17 cellular contexts compared by ENCODE assay signal in the genomic region with DNA sequence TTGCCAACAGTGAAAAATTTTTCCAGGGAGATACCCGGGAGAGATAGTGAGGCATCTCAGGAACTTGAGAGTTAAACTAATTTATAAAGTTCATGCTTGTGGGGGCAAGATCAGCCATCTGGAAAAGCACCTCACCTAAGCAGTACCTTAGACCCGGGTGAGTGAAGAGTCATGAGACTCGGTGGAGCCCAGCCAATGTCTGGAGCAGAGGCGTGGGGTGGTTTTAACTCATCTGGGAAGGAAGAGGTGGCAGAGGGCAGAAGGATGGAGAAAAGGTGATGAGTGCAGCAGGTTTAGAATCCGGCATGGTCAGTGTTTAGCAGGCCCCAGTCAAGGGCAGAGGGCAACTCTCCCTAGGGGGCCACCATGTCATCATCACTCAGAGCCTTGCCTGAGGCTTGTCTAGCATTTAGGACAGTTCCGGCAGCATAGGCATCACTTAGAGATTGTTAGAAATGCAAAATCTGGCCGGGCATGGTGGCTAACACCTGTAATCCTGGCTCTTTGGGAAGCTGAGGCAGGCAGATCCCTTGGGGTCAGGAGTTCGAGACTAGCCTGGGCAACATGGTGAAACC. TPM values are rescaled to one million over a fixed set of nuclear protein-coding genes. Genes with fewer than 3 reads are reported as not detected.
DNase-seq lines count a peak whose midpoint lies in the region; ATAC-seq and TF ChIP-seq lines count a peak whose summit lies in the region.
"Had no signal": no experiment of that assay in that cellular context is flagged by ENCODE, and none has a peak within 500 bp of the region (broad histone marks: within the 10 kb centered on the region; RNA-seq: fewer than 3 reads in every experiment).

No MANE protein-coding gene starts in this region.

- TF ChIP-seq CTCF in spleen (IDR thresholded peaks at IDR 0.05 in 8 of 11, conservative IDR thresholded peaks at IDR 0.05 in 3 of 11), result no peak

- peaks cover 4% of the 10 kb centered on the region for H3K27me3 Mint-ChIP-seq in activated naive CD8-positive, alpha-beta T cell treated with anti-CD3 and anti-CD28 coated beads, Interleukin-2, amount 10 ng/mL, durations not matched to agents 7 days and 5 days
- no peaks in the 10 kb centered on the region for H3K27me3 Mint-ChIP-seq in activated naive CD8-positive, alpha-beta T cell treated with anti-CD3 and anti-CD28 coated beads, Interleukin-2, amount 50 U/mL, for 24 hours
- H3K27me3 Mint-ChIP-seq in activated CD4-positive, alpha-beta T cell treated with anti-CD3 and anti-CD28 coated beads for 36 hours, result peaks cover 2% of the 10 kb centered on the region

- H3K4me3 ChIP-seq in neuronal stem cell (ENCODE audit: low read length in 2 of 2) (no peak overlapping the region), spleen (no peak overlapping the region)
- H3K4me3 ChIP-seq: BLaER1 had no signal

- H2BK12ac ChIP-seq in neuronal stem cell (ENCODE audit: low read length), result no peak overlapping the region

- no peak overlapping the region for H2BK15ac ChIP-seq in neuronal stem cell (ENCODE audit: low read length)

- no peak for TF ChIP-seq POLR2A in spleen (IDR thresholded peaks at IDR 0.05)

- no peaks in the 10 kb centered on the region for H3K9me3 ChIP-seq in neuronal stem cell (replicated peaks in 1 of 2; ENCODE audit: control insufficient read depth in 2 of 2, insufficient read depth in 1 of 2, low read depth in 1 of 2, low read length in 2 of 2)
- no peaks in the 10 kb centered on the region for H3K9me3 ChIP-seq in spleen
- H3K9me3 ChIP-seq: BLaER1, Caco-2 had no signal

- ATAC-seq in activated naive CD8-positive, alpha-beta T cell treated with anti-CD3 and anti-CD28 coated beads, Interleukin-2, amount 10 ng/mL, durations not matched to agents 7 days and 5 days (ENCODE audit: low read depth), result no peak
- no peak for ATAC-seq in activated naive CD8-positive, alpha-beta T cell treated with anti-CD3 and anti-CD28 coated beads, Interleukin-2, amount 50 U/mL, for 24 hours
- no peak for ATAC-seq in HG03460 (IDR thresholded peaks at IDR 0.05; ENCODE audit: unreplicated experiment)
- no peak for ATAC-seq in activated CD4-positive, alpha-beta T cell treated with anti-CD3 and anti-CD28 coated beads for 36 hours

- H3K36me3 ChIP-seq in neuronal stem cell (replicated peaks in 1 of 2; ENCODE audit: control insufficient read depth in 2 of 2, insufficient read depth in 2 of 2, low read length in 2 of 2) (no peaks in the 10 kb centered on the region), spleen (no peaks in the 10 kb centered on the region)
- H3K36me3 ChIP-seq: BLaER1 had no signal

- CTCF ChIA-PET in activated CD4-positive, alpha-beta T cell treated with anti-CD3 and anti-CD28 coated beads for 36 hours (lab: Charles Lee), result no interaction called here

- no CpG with 5 or more reads among the region's 8 CpGs for WGBS in neuronal stem cell (ENCODE audit: extremely low coverage in 2 of 2, insufficient read length in 2 of 2, insufficient replicate concordance in 1 of 2), 2 donors
- 76 to 87% (median 80%) methylated on average over 8 of the region's 8 CpGs for WGBS in spleen, 5 donors

- H3K14ac ChIP-seq in neuronal stem cell (ENCODE audit: low read length), result no peak overlapping the region

- intact Hi-C loops in spleen (cut with DNase I; ENCODE audit: low total_unique reads), result no loop called here
- intact Hi-C loops in activated CD4-positive, alpha-beta T cell treated with anti-CD3 and anti-CD28 coated beads for 36 hours (cut with DNase I, micrococcal nuclease), result loop anchor here in 1 of 2 experiments (5.0 kb wide), 1 partner anchor 350 kb away; no protein-coding TSS in a partner anchor

- no peak overlapping the region for H3K4ac ChIP-seq in neuronal stem cell (ENCODE audit: low read length)

- H4K91ac ChIP-seq in neuronal stem cell (ENCODE audit: low read depth, low read length, poor library complexity), result no peak overlapping the region

- no peak for DNase-seq in activated naive CD8-positive, alpha-beta T cell treated with anti-CD3 and anti-CD28 coated beads, Interleukin-2, amount 10 ng/mL, durations not matched to agents 7 days and 5 days
- no peak for DNase-seq in activated naive CD8-positive, alpha-beta T cell treated with anti-CD3 and anti-CD28 coated beads, Interleukin-2, amount 50 U/mL, for 24 hours
- peak; percentile 39 for DNase-seq in kidney glomerular epithelial cell (lab: John Stamatoyannopoulos, UW)
- DNase-seq in neuronal stem cell (ENCODE audit: low spot score), result no peak
- no peak for DNase-seq in spleen
- no peak for DNase-seq in NCI-H345 (lab: John Stamatoyannopoulos, UW)
- no peak for DNase-seq in activated CD4-positive, alpha-beta T cell treated with anti-CD3 and anti-CD28 coated beads for 36 hours
- DNase-seq: Caco-2; CD8-positive, alpha-beta memory T cell; DMS53; GOT3; H9 had no signal

- H3K4me1 Mint-ChIP-seq in activated naive CD8-positive, alpha-beta T cell treated with anti-CD3 and anti-CD28 coated beads, Interleukin-2, amount 10 ng/mL, durations not matched to agents 7 days and 5 days, result no peaks in the 10 kb centered on the region
- H3K4me1 Mint-ChIP-seq in activated naive CD8-positive, alpha-beta T cell treated with anti-CD3 and anti-CD28 coated beads, Interleukin-2, amount 50 U/mL, for 24 hours, result no peaks in the 10 kb centered on the region
- H3K4me1 Mint-ChIP-seq in activated CD4-positive, alpha-beta T cell treated with anti-CD3 and anti-CD28 coated beads for 36 hours, result no peaks in the 10 kb centered on the region
- H3K4me1 Mint-ChIP-seq: CD8-positive, alpha-beta memory T cell had no signal

- H3K4me1 ChIP-seq in neuronal stem cell (ENCODE audit: control insufficient read depth in 2 of 2, insufficient read depth in 1 of 2, low read depth in 1 of 2, low read length in 2 of 2) (peaks cover 2 to 7% of the 10 kb centered on the region in 2 donors), spleen (no peaks in the 10 kb centered on the region)
- H3K4me1 ChIP-seq: BLaER1 had no signal

- H3K27me3 ChIP-seq in neuronal stem cell (ENCODE audit: control insufficient read depth in 3 of 3, insufficient read depth in 3 of 3, low read depth in 1 of 3, low read length in 3 of 3), result peaks cover 0 to 2% (median 0%) of the 10 kb centered on the region in 3 experiments
- H3K27me3 ChIP-seq in spleen (replicated peaks in 1 of 7), result peaks cover 0 to 5% (median 0%) of the 10 kb centered on the region in 7 donors
- H3K27me3 ChIP-seq: BLaER1 had no signal

- no peak overlapping the region for H2BK5ac ChIP-seq in neuronal stem cell (ENCODE audit: low read length)

- H3K18ac ChIP-seq in neuronal stem cell (ENCODE audit: low read length), result no peak overlapping the region

- H4K8ac ChIP-seq in neuronal stem cell (ENCODE audit: low read depth, low read length), result no peak overlapping the region

- no peak overlapping the region for H2AK5ac ChIP-seq in neuronal stem cell (ENCODE audit: low read depth, low read length)

- peak overlapping the region; percentile 54 for H3K27ac Mint-ChIP-seq in activated naive CD8-positive, alpha-beta T cell treated with anti-CD3 and anti-CD28 coated beads, Interleukin-2, amount 10 ng/mL, durations not matched to agents 7 days and 5 days
- no peak overlapping the region for H3K27ac Mint-ChIP-seq in activated naive CD8-positive, alpha-beta T cell treated with anti-CD3 and anti-CD28 coated beads, Interleukin-2, amount 50 U/mL, for 24 hours
- H3K27ac Mint-ChIP-seq in activated CD4-positive, alpha-beta T cell treated with anti-CD3 and anti-CD28 coated beads for 36 hours, result no peak overlapping the region
- H3K27ac Mint-ChIP-seq: CD8-positive, alpha-beta memory T cell; H9 had no signal

- H3K9ac ChIP-seq in neuronal stem cell (ENCODE audit: low read depth, low read length, poor library complexity), result peak overlapping the region; percentile 26
- H3K9ac ChIP-seq: BLaER1 had no signal

- no peak overlapping the region for H3K4me3 Mint-ChIP-seq in activated naive CD8-positive, alpha-beta T cell treated with anti-CD3 and anti-CD28 coated beads, Interleukin-2, amount 10 ng/mL, durations not matched to agents 7 days and 5 days
- H3K4me3 Mint-ChIP-seq in activated naive CD8-positive, alpha-beta T cell treated with anti-CD3 and anti-CD28 coated beads, Interleukin-2, amount 50 U/mL, for 24 hours, result no peak overlapping the region
- no peak overlapping the region for H3K4me3 Mint-ChIP-seq in activated CD4-positive, alpha-beta T cell treated with anti-CD3 and anti-CD28 coated beads for 36 hours
- H3K4me3 Mint-ChIP-seq: CD8-positive, alpha-beta memory T cell; H9 had no signal

- H3K36me3 Mint-ChIP-seq in activated naive CD8-positive, alpha-beta T cell treated with anti-CD3 and anti-CD28 coated beads, Interleukin-2, amount 10 ng/mL, durations not matched to agents 7 days and 5 days, result no peaks in the 10 kb centered on the region
- no peaks in the 10 kb centered on the region for H3K36me3 Mint-ChIP-seq in activated naive CD8-positive, alpha-beta T cell treated with anti-CD3 and anti-CD28 coated beads, Interleukin-2, amount 50 U/mL, for 24 hours (ENCODE audit: low read depth)
- H3K36me3 Mint-ChIP-seq in activated CD4-positive, alpha-beta T cell treated with anti-CD3 and anti-CD28 coated beads for 36 hours (ENCODE audit: low read depth), result no peaks in the 10 kb centered on the region
- H3K36me3 Mint-ChIP-seq: CD8-positive, alpha-beta memory T cell had no signal

- POLR2A ChIA-PET in activated naive CD8-positive, alpha-beta T cell treated with anti-CD3 and anti-CD28 coated beads, Interleukin-2, amount 10 ng/mL, durations not matched to agents 7 days and 5 days (lab: Charles Lee), result no interaction called here
- POLR2A ChIA-PET in activated CD4-positive, alpha-beta T cell treated with anti-CD3 and anti-CD28 coated beads for 36 hours (lab: Charles Lee), result no interaction called here

- H3K4me2 ChIP-seq in neuronal stem cell (ENCODE audit: insufficient read depth, low read length, poor library complexity, severe bottlenecking), result no peak overlapping the region
- H3K4me2 ChIP-seq: BLaER1 had no signal

- H2BK120ac ChIP-seq in neuronal stem cell (ENCODE audit: low read depth, low read length), result no peak overlapping the region

- H3K79me1 ChIP-seq in neuronal stem cell (ENCODE audit: low read depth, low read length), result no peaks in the 10 kb centered on the region

- no peak overlapping the region for H3K23ac ChIP-seq in neuronal stem cell (ENCODE audit: low read depth, low read length, poor library complexity)

- H3K27ac ChIP-seq in neuronal stem cell (replicated peaks; ENCODE audit: low read length), result no peak overlapping the region
- H3K27ac ChIP-seq in spleen, result no peak overlapping the region
- H3K27ac ChIP-seq: 22Rv1, BLaER1 had no signal

- H2AFZ ChIP-seq in neuronal stem cell (ENCODE audit: low read length), result no peak overlapping the region

- no peaks in the 10 kb centered on the region for H3K9me3 Mint-ChIP-seq in activated naive CD8-positive, alpha-beta T cell treated with anti-CD3 and anti-CD28 coated beads, Interleukin-2, amount 10 ng/mL, durations not matched to agents 7 days and 5 days
- no peaks in the 10 kb centered on the region for H3K9me3 Mint-ChIP-seq in activated naive CD8-positive, alpha-beta T cell treated with anti-CD3 and anti-CD28 coated beads, Interleukin-2, amount 50 U/mL, for 24 hours
- no peaks in the 10 kb centered on the region for H3K9me3 Mint-ChIP-seq in activated CD4-positive, alpha-beta T cell treated with anti-CD3 and anti-CD28 coated beads for 36 hours (ENCODE audit: low read depth)
- H3K9me3 Mint-ChIP-seq: CD8-positive, alpha-beta memory T cell; H9 had no signal

RNA-seq across cellular contexts. Expression of gene RNF183, which starts 4.3 kb away (rescaled TPM):
- under 1 TPM; 0.14 to 0.37 TPM for total RNA-seq in activated naive CD8-positive, alpha-beta T cell treated with anti-CD3 and anti-CD28 coated beads, Interleukin-2, amount 10 ng/mL, durations not matched to agents 7 days and 5 days
- polyA plus RNA-seq in neuronal stem cell (2013, experiment 1 of 2), result 0.13 TPM
- polyA plus RNA-seq in neuronal stem cell (2013, experiment 2 of 2), result 0.25 TPM
- under 1 TPM in 1 of 7 donors, not detected in 6; 0.35 TPM for total RNA-seq in spleen
- polyA plus RNA-seq in spleen, result under 1 TPM; 0.06 to 0.09 (median 0.08) TPM
- total RNA-seq in activated CD4-positive, alpha-beta T cell treated with anti-CD3 and anti-CD28 coated beads for 36 hours, result under 1 TPM; 0.37 to 0.64 TPM
- total RNA-seq: A673; CD8-positive, alpha-beta memory T cell; HT1080 had no signal
- polyA plus RNA-seq: CD8-positive, alpha-beta memory T cell had no signal

RNA-seq across cellular contexts. Expression of gene PRPF4, which starts 32.0 kb away (rescaled TPM):
- total RNA-seq in activated naive CD8-positive, alpha-beta T cell treated with anti-CD3 and anti-CD28 coated beads, Interleukin-2, amount 10 ng/mL, durations not matched to agents 7 days and 5 days, result 10 to 100 TPM; 31.1 to 31.8 TPM
- 23.7 TPM for polyA plus RNA-seq in neuronal stem cell (2013, experiment 1 of 2)
- polyA plus RNA-seq in neuronal stem cell (2013, experiment 2 of 2), result 23.9 TPM
- 10 to 100 TPM; 13.5 to 20.2 (median 17.5) TPM for total RNA-seq in spleen
- 10 to 100 TPM in 2 of 3 donors, 1 to 10 TPM in 1; 7.7 to 12.4 (median 10.5) TPM for polyA plus RNA-seq in spleen
- total RNA-seq in activated CD4-positive, alpha-beta T cell treated with anti-CD3 and anti-CD28 coated beads for 36 hours, result 10 to 100 TPM; 51.5 to 53.1 TPM

RNA-seq across cellular contexts. Expression of gene CDC26, which starts 32.1 kb away (rescaled TPM):
- total RNA-seq in activated naive CD8-positive, alpha-beta T cell treated with anti-CD3 and anti-CD28 coated beads, Interleukin-2, amount 10 ng/mL, durations not matched to agents 7 days and 5 days, result 10 to 100 TPM; 27.5 to 28.9 TPM
- polyA plus RNA-seq in neuronal stem cell (2013, experiment 1 of 2), result 52.3 TPM
- 50.0 TPM for polyA plus RNA-seq in neuronal stem cell (2013, experiment 2 of 2)
- total RNA-seq in spleen, result 10 to 100 TPM; 20.6 to 31.3 (median 27.1) TPM
- 10 to 100 TPM; 41.5 to 42.9 (median 41.8) TPM for polyA plus RNA-seq in spleen
- 10 to 100 TPM; 27.5 to 44.2 TPM for total RNA-seq in activated CD4-positive, alpha-beta T cell treated with anti-CD3 and anti-CD28 coated beads for 36 hours

RNA-seq across cellular contexts. Expression of gene WDR31, which starts 32.6 kb away (rescaled TPM):
- total RNA-seq in activated naive CD8-positive, alpha-beta T cell treated with anti-CD3 and anti-CD28 coated beads, Interleukin-2, amount 10 ng/mL, durations not matched to agents 7 days and 5 days, result under 1 TPM; 0.99 to 1.00 TPM
- polyA plus RNA-seq in neuronal stem cell (2013, experiment 1 of 2), result 2.3 TPM
- 2.4 TPM for polyA plus RNA-seq in neuronal stem cell (2013, experiment 2 of 2)
- 1 to 10 TPM in 3 of 7 donors, under 1 TPM in 4; 0.46 to 2.3 (median 0.94) TPM for total RNA-seq in spleen
- polyA plus RNA-seq in spleen, result under 1 TPM; 0.15 to 0.35 (median 0.27) TPM
- total RNA-seq in activated CD4-positive, alpha-beta T cell treated with anti-CD3 and anti-CD28 coated beads for 36 hours, result 1 to 10 TPM; 1.7 to 2.1 TPM

RNA-seq across cellular contexts. Expression of gene BSPRY, which starts 41.9 kb away (rescaled TPM):
- total RNA-seq in activated naive CD8-positive, alpha-beta T cell treated with anti-CD3 and anti-CD28 coated beads, Interleukin-2, amount 10 ng/mL, durations not matched to agents 7 days and 5 days, result 10 to 100 TPM in 1 of 2 experiments, 1 to 10 TPM in 1; 9.6 to 10.6 TPM
- polyA plus RNA-seq in neuronal stem cell (2013, experiment 1 of 2), result 0.01 TPM
- polyA plus RNA-seq in neuronal stem cell (2013, experiment 2 of 2), result 0.01 TPM
- 1 to 10 TPM in 3 of 7 donors, under 1 TPM in 4; 0.47 to 1.7 (median 0.79) TPM for total RNA-seq in spleen
- under 1 TPM; 0.26 to 0.77 (median 0.26) TPM for polyA plus RNA-seq in spleen
- 1 to 10 TPM; 5.7 to 6.6 TPM for total RNA-seq in activated CD4-positive, alpha-beta T cell treated with anti-CD3 and anti-CD28 coated beads for 36 hours
- total RNA-seq: A673, HT1080 had no signal
